18 cellular contexts compared by ENCODE assay signal in genomic region chr1:201710632-201711031, GRCh38.
DNase-seq lines count a peak whose midpoint lies in the region; ATAC-seq and TF ChIP-seq lines count a peak whose summit lies in the region.
"Had no signal": no experiment of that assay in that cellular context is flagged by ENCODE, and none has a peak within 500 bp of the region (broad histone marks: within the 10 kb centered on the region; RNA-seq: fewer than 3 reads in every experiment).

No MANE protein-coding gene starts in this region.

- TF ChIP-seq CTCF in left ventricle myocardium inferior (IDR thresholded peaks at IDR 0.05; ENCODE audit: borderline replicate concordance) (no peak), osteocyte (IDR thresholded peaks at IDR 0.05) (no peak), transverse colon (IDR thresholded peaks at IDR 0.05) (no peak)

- H3K4me3 ChIP-seq in left ventricle myocardium inferior: no peak overlapping the region
- H3K4me3 ChIP-seq in transverse colon: no peak overlapping the region
- H3K4me3 ChIP-seq: prostate gland, upper lobe of right lung had no signal

- peak overlapping the region; percentile 91 for H3K27ac Mint-ChIP-seq in dendritic cell treated with granulocyte-macrophage colony-stimulating factor and Interleukin-4, amounts not matched to agents 40 ng/mL and 50 ng/mL, for 4 days
- H3K27ac Mint-ChIP-seq in osteocyte (ENCODE audit: unreplicated experiment): peak overlapping the region; percentile 100
- H3K27ac Mint-ChIP-seq: activated CD4-positive, alpha-beta memory T cell treated with anti-CD3 and anti-CD28 coated beads, Interleukin-2, amount 10 ng/mL, durations not matched to agents 7 days and 5 days; activated naive CD8-positive, alpha-beta T cell treated with anti-CD3 and anti-CD28 coated beads, Interleukin-2, amount 50 U/mL, for 24 hours; CD4-positive, alpha-beta T cell had no signal

- no peak for TF ChIP-seq EP300 in transverse colon (IDR thresholded peaks at IDR 0.05; ENCODE audit: low read depth)

- peaks cover 57% of the 10 kb centered on the region for H3K4me1 Mint-ChIP-seq in dendritic cell treated with granulocyte-macrophage colony-stimulating factor and Interleukin-4, amounts not matched to agents 40 ng/mL and 50 ng/mL, for 4 days (ENCODE audit: low read depth)
- peaks cover 84% of the 10 kb centered on the region for H3K4me1 Mint-ChIP-seq in osteocyte (ENCODE audit: unreplicated experiment)
- H3K4me1 Mint-ChIP-seq: activated naive CD8-positive, alpha-beta T cell treated with anti-CD3 and anti-CD28 coated beads, Interleukin-2, amount 50 U/mL, for 24 hours had no signal

- H3K4me3 Mint-ChIP-seq in dendritic cell treated with granulocyte-macrophage colony-stimulating factor and Interleukin-4, amounts not matched to agents 40 ng/mL and 50 ng/mL, for 4 days: no peak overlapping the region
- H3K4me3 Mint-ChIP-seq in osteocyte (ENCODE audit: unreplicated experiment): no peak overlapping the region
- H3K4me3 Mint-ChIP-seq: activated CD4-positive, alpha-beta memory T cell treated with anti-CD3 and anti-CD28 coated beads, Interleukin-2, amount 10 ng/mL, durations not matched to agents 7 days and 5 days; activated naive CD8-positive, alpha-beta T cell treated with anti-CD3 and anti-CD28 coated beads, Interleukin-2, amount 50 U/mL, for 24 hours; CD4-positive, alpha-beta T cell had no signal

- in situ Hi-C loops in transverse colon (cut with MboI; ENCODE audit: low pct_ligation_motif_present in 1 of 4, low pct_unique_long_range_greater_than_20kb in 1 of 4, low sequenced_read_pairs in 3 of 4): loop anchor here in 2 of 4 donors (5.0 to 10.0 kb wide), 2 partner anchors 74 to 77 kb away; no protein-coding TSS in a partner anchor

- H3K27ac ChIP-seq in left ventricle myocardium inferior (replicated peaks) (peak overlapping the region; percentile 97), transverse colon (peak overlapping the region; percentile 89 to 90 (median 90))
- H3K27ac ChIP-seq: epithelial cell of prostate had no signal

- no peaks in the 10 kb centered on the region for H3K9me3 Mint-ChIP-seq in dendritic cell treated with granulocyte-macrophage colony-stimulating factor and Interleukin-4, amounts not matched to agents 40 ng/mL and 50 ng/mL, for 4 days
- no peaks in the 10 kb centered on the region for H3K9me3 Mint-ChIP-seq in osteocyte (ENCODE audit: unreplicated experiment)
- H3K9me3 Mint-ChIP-seq: activated CD4-positive, alpha-beta memory T cell treated with anti-CD3 and anti-CD28 coated beads, Interleukin-2, amount 10 ng/mL, durations not matched to agents 7 days and 5 days; activated naive CD8-positive, alpha-beta T cell treated with anti-CD3 and anti-CD28 coated beads, Interleukin-2, amount 50 U/mL, for 24 hours; CD4-positive, alpha-beta T cell had no signal

- H3K9me3 ChIP-seq in left ventricle myocardium inferior (replicated peaks) (no peaks in the 10 kb centered on the region), transverse colon (no peaks in the 10 kb centered on the region)
- H3K9me3 ChIP-seq: prostate gland, upper lobe of right lung had no signal

- H3K4me1 ChIP-seq in left ventricle myocardium inferior: peaks cover 83% of the 10 kb centered on the region
- peaks cover 41 to 55% (median 46%) of the 10 kb centered on the region in 4 donors for H3K4me1 ChIP-seq in transverse colon
- H3K4me1 ChIP-seq: prostate gland had no signal

- no peaks in the 10 kb centered on the region for H3K36me3 ChIP-seq in left ventricle myocardium inferior
- no peaks in the 10 kb centered on the region for H3K36me3 ChIP-seq in transverse colon
- H3K36me3 ChIP-seq: prostate gland, upper lobe of right lung had no signal

- no peaks in the 10 kb centered on the region for H3K27me3 ChIP-seq in left ventricle myocardium inferior (ENCODE audit: low read depth)
- no peaks in the 10 kb centered on the region for H3K27me3 ChIP-seq in transverse colon
- H3K27me3 ChIP-seq: upper lobe of right lung had no signal

- H3K27me3 Mint-ChIP-seq in dendritic cell treated with granulocyte-macrophage colony-stimulating factor and Interleukin-4, amounts not matched to agents 40 ng/mL and 50 ng/mL, for 4 days: peaks cover 2% of the 10 kb centered on the region
- no peaks in the 10 kb centered on the region for H3K27me3 Mint-ChIP-seq in osteocyte (ENCODE audit: unreplicated experiment)
- H3K27me3 Mint-ChIP-seq: activated CD4-positive, alpha-beta memory T cell treated with anti-CD3 and anti-CD28 coated beads, Interleukin-2, amount 10 ng/mL, durations not matched to agents 7 days and 5 days; CD4-positive, alpha-beta T cell had no signal

- intact Hi-C loops in left ventricle myocardium inferior (cut with micrococcal nuclease): no loop called here
- intact Hi-C loops in Right ventricle myocardium superior (cut with DNase I): no loop called here
- intact Hi-C loops in dendritic cell treated with granulocyte-macrophage colony-stimulating factor and Interleukin-4, amounts not matched to agents 40 ng/mL and 50 ng/mL, for 4 days (cut with micrococcal nuclease): loop anchor here (5.0 kb wide), 1 partner anchor 37 kb away; no protein-coding TSS in a partner anchor
- intact Hi-C loops in transverse colon (cut with DNase I; ENCODE audit: low total_unique reads): loop anchor here (2.0 to 5.0 kb wide), 2 partner anchors 82 to 1562 kb away; no protein-coding TSS in a partner anchor
- intact Hi-C loops in left colon (cut with DNase I, micrococcal nuclease): loop anchor here (2.0 to 5.0 kb wide), 2 partner anchors 77 to 82 kb away; no protein-coding TSS in a partner anchor

- TF ChIP-seq POLR2A in transverse colon (IDR thresholded peaks at IDR 0.05): no peak

- DNase-seq in left ventricle myocardium inferior: no peak
- DNase-seq in Right ventricle myocardium superior: no peak
- no peak for DNase-seq in osteocyte (ENCODE audit: extremely low spot score, unreplicated experiment)
- no peak for DNase-seq in transverse colon
- no peak for DNase-seq in left colon
- DNase-seq in activated CD4-positive, alpha-beta T cell treated with anti-CD3 and anti-CD28 coated beads for 1 hour: no peak
- no peak for DNase-seq in hypothalamus (lab: John Stamatoyannopoulos, UW)
- DNase-seq: activated CD4-positive, alpha-beta memory T cell treated with anti-CD3 and anti-CD28 coated beads, Interleukin-2, amount 10 ng/mL, durations not matched to agents 7 days and 5 days; activated naive CD8-positive, alpha-beta T cell treated with anti-CD3 and anti-CD28 coated beads, Interleukin-2, amount 50 U/mL, for 24 hours; CD4-positive, alpha-beta T cell; Kasumi-1; NCI-H187 treated with DMSO at 0.1 percent for 48 hours; NCI-H526 treated with DMSO at 0.1 percent for 48 hours; OCI-M1; upper lobe of right lung had no signal

- ATAC-seq in Right ventricle myocardium superior (ENCODE audit: poor library complexity) (no peak), left colon (no peak)
- ATAC-seq: activated naive CD8-positive, alpha-beta T cell treated with anti-CD3 and anti-CD28 coated beads, Interleukin-2, amount 50 U/mL, for 24 hours; upper lobe of right lung had no signal

- no peaks in the 10 kb centered on the region for H3K36me3 Mint-ChIP-seq in dendritic cell treated with granulocyte-macrophage colony-stimulating factor and Interleukin-4, amounts not matched to agents 40 ng/mL and 50 ng/mL, for 4 days (ENCODE audit: low read depth)
- no peaks in the 10 kb centered on the region for H3K36me3 Mint-ChIP-seq in osteocyte (ENCODE audit: unreplicated experiment)

Comparison
In these comparisons a context has a peak if more than half of its experiments do, and no peak if none do; other contexts are left out.
1. intact Hi-C loops: an anchor here in dendritic cell treated with granulocyte-macrophage colony-stimulating factor and Interleukin-4, amounts not matched to agents 40 ng/mL and 50 ng/mL, for 4 days (5.0 kb wide), transverse colon (2.0 to 5.0 kb wide) and left colon (2.0 to 5.0 kb wide); none called in left ventricle myocardium inferior and Right ventricle myocardium superior.